Comparison of ENCODE assay signal across 10 cellular contexts in the genomic region with DNA sequence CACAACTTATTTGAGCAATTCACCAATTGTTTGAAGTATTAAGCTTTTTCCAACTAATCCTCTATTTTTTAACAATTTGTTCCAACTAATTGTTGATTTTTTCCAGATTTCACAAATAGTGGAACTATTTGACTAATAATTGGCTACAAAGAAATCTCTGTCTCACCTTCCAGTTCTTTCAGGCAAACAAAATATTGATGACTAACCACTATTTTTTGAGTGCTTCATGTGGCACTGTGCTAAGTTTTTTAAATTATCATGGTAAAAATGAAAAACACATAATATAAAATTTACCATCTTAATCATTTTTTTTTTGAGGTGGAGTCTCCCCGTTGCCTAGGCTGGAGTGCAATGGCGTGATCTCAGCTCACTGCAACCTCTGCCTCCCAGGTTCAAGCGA. TPM values are rescaled to one million over a fixed set of nuclear protein-coding genes. Genes with fewer than 3 reads are reported as not detected.
"Had no signal": no experiment of that assay in that cellular context is flagged by ENCODE, and none has a peak within 500 bp of the region (broad histone marks: within the 10 kb centered on the region; RNA-seq: fewer than 3 reads in every experiment).

No MANE protein-coding gene starts in this region.

- H3K36me3 ChIP-seq: HAP-1 had no signal

- H3K4me1 ChIP-seq: HAP-1 had no signal

- H2AFZ ChIP-seq: GM23248 had no signal

- DNase-seq: GM23248, GOT3, H7, HFFc6, IMR-90 had no signal

- H3K4me3 ChIP-seq: GM23248, HAP-1, K562 had no signal

- ATAC-seq: HCT116, K562 had no signal

- H3K4me3 Mint-ChIP-seq: HFFc6 had no signal

- H3K9me3 ChIP-seq: HAP-1 had no signal

- H3K27ac ChIP-seq: GM23248, HL-60 had no signal

- H3K27ac Mint-ChIP-seq: HFFc6 had no signal

- H3K9ac ChIP-seq: GM23248 had no signal

RNA-seq across cellular contexts. Expression of a gene that starts 24.6 kb away (rescaled TPM):
- total RNA-seq: GM23248, HT1080, K562 had no signal
- polyA plus RNA-seq: GM23248, IMR-90, K562 had no signal
